Comparison of ENCODE assay signal across 8 cellular contexts in genomic region chr6:90478789-90479602, GRCh38.
A peak's percentile ranks its signal among the peaks of the same experiment; 100 is the strongest.
DNase-seq lines count a peak whose midpoint lies in the region; ATAC-seq and TF ChIP-seq lines count a peak whose summit lies in the region.

No MANE protein-coding gene starts in this region.

- H3K4me1 Mint-ChIP-seq in CD14-positive monocyte = peaks cover 8% of the 10 kb centered on the region

- H3K9me3 Mint-ChIP-seq in CD14-positive monocyte = peaks cover 3 to 16% (median 11%) of the 10 kb centered on the region in 7 donors

- H3K4me3 Mint-ChIP-seq in CD14-positive monocyte = no peak overlapping the region

- H3K36me3 Mint-ChIP-seq in CD14-positive monocyte = no peaks in the 10 kb centered on the region

- intact Hi-C loops in CD14-positive monocyte (cut with micrococcal nuclease) = loop anchor here (2.0 to 10.0 kb wide), 4 partner anchors 84 to 538 kb away; partner anchors contain the start of gene BACH2 (in 1 of the 2)

- H3K27me3 Mint-ChIP-seq in CD14-positive monocyte (ENCODE audit: low read depth in 3 of 3) = peaks cover 0 to 2% (median 2%) of the 10 kb centered on the region in 3 donors

- peak; percentile 89 for ATAC-seq in GM19395 (IDR thresholded peaks at IDR 0.05; ENCODE audit: unreplicated experiment)
- peak; percentile 87 for ATAC-seq in HG03460 (IDR thresholded peaks at IDR 0.05; ENCODE audit: unreplicated experiment)
- peak; percentile 93 to 96 for ATAC-seq in activated CD4-positive, CD25-positive, alpha-beta regulatory T cell treated with anti-CD3 and anti-CD28 coated beads, Interleukin-2, amount 50 U/mL, for 24 hours

- DNase-seq in CD14-positive monocyte (ENCODE audit: low spot score) (peak; percentile 93), NCI-H510A (lab: John Stamatoyannopoulos, UW) (peak; percentile 42), cerebellar cortex (ENCODE audit: low spot score) (peak; percentile 93), kidney glomerular epithelial cell (lab: John Stamatoyannopoulos, UW) (peak; percentile 83)
- peak; percentile 75 to 83 for DNase-seq in stimulated activated CD4-positive, alpha-beta T cell treated with anti-CD3 and anti-CD28 coated beads, Interleukin-2, amount 100 ng/mL, for 48 hours

- peak; percentile 89 for TF ChIP-seq CTCF in CD14-positive monocyte (IDR thresholded peaks at IDR 0.05)

- H3K27ac Mint-ChIP-seq in CD14-positive monocyte = peak overlapping the region; percentile 11 to 92 (median 83)

Comparison
In these comparisons a context has a peak if more than half of its experiments do, and no peak if none do; other contexts are left out.
1. Peak in every context shown above with its lines: DNase-seq and ATAC-seq.
2. DNase-seq: peak in every context shown above with its lines; median percentile 93 in CD14-positive monocyte; 93 in cerebellar cortex; 83 in kidney glomerular epithelial cell; 79 in stimulated activated CD4-positive, alpha-beta T cell treated with anti-CD3 and anti-CD28 coated beads, Interleukin-2, amount 100 ng/mL, for 48 hours; 42 in NCI-H510A.